Comparison of ENCODE assay signal across 19 cellular contexts in the genomic region with DNA sequence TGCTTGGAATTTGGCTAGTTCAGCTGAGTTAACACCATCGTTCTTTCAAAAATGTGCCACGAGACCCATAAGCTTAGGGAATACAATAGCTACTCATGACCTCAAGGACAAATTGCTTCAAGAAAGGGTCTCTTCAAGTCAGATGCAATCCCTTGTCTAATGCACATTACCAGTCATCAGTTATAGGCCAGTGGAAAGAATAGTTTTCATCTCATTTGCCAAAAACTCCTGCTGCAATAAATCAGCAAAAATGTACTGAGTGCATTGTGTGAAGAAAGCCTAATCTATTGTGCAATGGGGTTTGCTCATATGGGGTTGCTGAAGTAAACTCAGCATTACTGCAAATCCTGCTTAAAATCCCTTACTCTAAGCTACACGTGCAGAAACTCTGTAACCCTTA.
DNase-seq lines count a peak whose midpoint lies in the region; TF ChIP-seq lines count a peak whose summit lies in the region.
"Had no signal": no experiment of that assay in that cellular context is flagged by ENCODE, and none has a peak within 500 bp of the region (broad histone marks: within the 10 kb centered on the region; RNA-seq: fewer than 3 reads in every experiment).

No MANE protein-coding gene starts in this region.

- no peaks in the 10 kb centered on the region for H3K36me3 ChIP-seq in ascending aorta

- no peaks in the 10 kb centered on the region for H3K27me3 ChIP-seq in dorsolateral prefrontal cortex
- H3K27me3 ChIP-seq in ascending aorta, result no peaks in the 10 kb centered on the region

- no peak overlapping the region for H3K4me3 ChIP-seq in epithelial cell of esophagus (ENCODE audit: low read length)
- no peak overlapping the region for H3K4me3 ChIP-seq in dorsolateral prefrontal cortex
- no peak overlapping the region for H3K4me3 ChIP-seq in ascending aorta

- no peak overlapping the region for H3K27ac ChIP-seq in dorsolateral prefrontal cortex
- no peak overlapping the region for H3K27ac ChIP-seq in ascending aorta

- TF ChIP-seq CTCF in epithelial cell of esophagus (IDR thresholded peaks at IDR 0.05; ENCODE audit: insufficient read depth, low read depth, low read length, missing control alignments) (no peak), dorsolateral prefrontal cortex (IDR thresholded peaks at IDR 0.05 in 54 of 56, conservative IDR thresholded peaks at IDR 0.05 in 2 of 56; ENCODE audit: low read depth in 1 of 56, partially characterized antibody in 56 of 56) (no peak), ascending aorta (IDR thresholded peaks at IDR 0.05) (no peak)

- H3K4me1 ChIP-seq in ascending aorta, result no peaks in the 10 kb centered on the region

- intact Hi-C loops in dorsolateral prefrontal cortex (cut with DNase I), result no loop called here
- intact Hi-C loops in ascending aorta (cut with DNase I), result no loop called here

- no peaks in the 10 kb centered on the region for H3K9me3 ChIP-seq in ascending aorta

- peak; percentile 45 for DNase-seq in AG08395 (ENCODE audit: low spot score)
- peak; percentile 11 for DNase-seq in GM04503 (ENCODE audit: low read depth)
- peak; percentile 55 for DNase-seq in epithelial cell of esophagus (ENCODE audit: low read depth)
- peak; percentile 29 for DNase-seq in iris pigment epithelial cell (ENCODE audit: low read depth)
- DNase-seq in cerebellum (ENCODE audit: low spot score), result no peak
- DNase-seq in dorsolateral prefrontal cortex, result no peak
- no peak for DNase-seq in ascending aorta (ENCODE audit: low spot score in 2 of 2)
- DNase-seq in stimulated activated CD4-positive, alpha-beta T cell treated with anti-CD3 and anti-CD28 coated beads, Interleukin-4, amount 100 ng/mL, for 4 hours, result no peak
- DNase-seq: activated CD4-positive, CD25-positive, alpha-beta regulatory T cell; activated CD8-positive, alpha-beta T cell treated with anti-CD3 and anti-CD28 coated beads, Interleukin-2, amount 10 ng/mL, durations not matched to agents 7 days and 5 days; activated naive CD8-positive, alpha-beta T cell treated with anti-CD3 and anti-CD28 coated beads for 36 hours; activated T-cell treated with anti-CD3 and anti-CD28 coated beads, Interleukin-2, amount 50 U/mL, for 72 hours; caudate nucleus; CD8-positive, alpha-beta T cell; DMS79; effector memory CD4-positive, alpha-beta T cell; KG1; occipital lobe; stimulated activated CD4-positive, alpha-beta T cell treated with anti-CD3 and anti-CD28 coated beads, Interleukin-2, amount 100 ng/mL, for 48 hours had no signal

Comparison
In these comparisons a context has a peak if more than half of its experiments do, and no peak if none do; other contexts are left out.
1. DNase-seq: peak in AG08395 (single experiment), GM04503 (single experiment), epithelial cell of esophagus (single experiment) and iris pigment epithelial cell (single experiment); none in cerebellum (single experiment), dorsolateral prefrontal cortex (0 of 10), ascending aorta (0 of 2) and stimulated activated CD4-positive, alpha-beta T cell treated with anti-CD3 and anti-CD28 coated beads, Interleukin-4, amount 100 ng/mL, for 4 hours (0 of 2).